8 cellular contexts compared by ENCODE assay signal in genomic region chr11:819943-820649, GRCh38. TPM values are rescaled to one million over a fixed set of nuclear protein-coding genes. Genes with fewer than 3 reads are reported as not detected.
DNase-seq lines count a peak whose midpoint lies in the region; ATAC-seq, FAIRE-seq and TF ChIP-seq lines count a peak whose summit lies in the region.

No MANE protein-coding gene starts in this region.

- no peak for FAIRE-seq in kidney (lab: Jason Lieb, UNC)

- no peak for TF ChIP-seq CTCF in kidney (IDR thresholded peaks at IDR 0.05; ENCODE audit: borderline replicate concordance, extremely low read depth, insufficient read depth)

- H3K9me3 ChIP-seq in kidney (ENCODE audit: control insufficient read depth in 1 of 2, low read length in 2 of 2) = no peaks in the 10 kb centered on the region

- peaks cover 22 to 26% of the 10 kb centered on the region in 2 donors for H3K4me1 ChIP-seq in kidney (ENCODE audit: control insufficient read depth in 1 of 2, insufficient read depth in 1 of 2, low read depth in 1 of 2, low read length in 2 of 2)

- peak overlapping the region; percentile 86 for H3K27ac ChIP-seq in caudate nucleus (ENCODE audit: low read depth, low read length)
- H3K27ac ChIP-seq in kidney (ENCODE audit: low read depth in 2 of 2, low read length in 2 of 2) = peak overlapping the region; percentile 91 to 92

- peak overlapping the region; percentile 78 to 84 for H3K4me3 ChIP-seq in kidney (ENCODE audit: low read length in 2 of 2)

- peak; percentile 74 for DNase-seq in NCI-H1436 (lab: John Stamatoyannopoulos, UW)
- DNase-seq in NCI-H1436 treated with DMSO at 0.1 percent for 48 hours (lab: John Stamatoyannopoulos, UW) = no peak
- DNase-seq in NCI-H2227 (lab: John Stamatoyannopoulos, UW; ENCODE audit: unreplicated experiment) = peak; percentile 86
- peak; percentile 84 to 96 (median 90) for DNase-seq in activated CD4-positive, CD25-positive, alpha-beta regulatory T cell (lab: John Stamatoyannopoulos, UW)
- peak in 46 of 61 donors; percentile 27 to 81 (median 61) for DNase-seq in caudate nucleus (lab: John Stamatoyannopoulos, UW)
- DNase-seq in kidney = peak; percentile 97
- DNase-seq in stimulated activated CD4-positive, alpha-beta T cell treated with anti-CD3 and anti-CD28 coated beads, Interleukin-15, amount 100 ng/mL, for 24 hours = peak; percentile 97

- H3K36me3 ChIP-seq in kidney (ENCODE audit: control insufficient read depth in 1 of 2, insufficient read depth in 2 of 2, low read length in 2 of 2) = peaks cover 0 to 4% of the 10 kb centered on the region in 2 donors

- intact Hi-C loops in kidney (cut with DNase I) = no loop called here

- peak; percentile 49 for ATAC-seq in HG03025 (IDR thresholded peaks at IDR 0.05; ENCODE audit: low FRiP score, unreplicated experiment)

- peak overlapping the region; percentile 20 to 82 for H3K9ac ChIP-seq in kidney (ENCODE audit: low read length in 2 of 2)

RNA-seq across cellular contexts. Expression of gene PNPLA2, which starts 1.4 kb away (rescaled TPM):
- total RNA-seq in kidney = 173 TPM
- polyA plus RNA-seq in kidney (ENCODE audit: insufficient read depth, low read depth, low replicate concordance) = 67.9 TPM

RNA-seq across cellular contexts. Expression of gene CRACR2B, which starts 7.6 kb away (rescaled TPM):
- 22.6 TPM for total RNA-seq in kidney
- 16.5 TPM for polyA plus RNA-seq in kidney (ENCODE audit: insufficient read depth, low read depth, low replicate concordance)

RNA-seq across cellular contexts. Expression of gene RPLP2, which starts 10.3 kb away (rescaled TPM):
- 1,544 TPM for total RNA-seq in kidney
- 1,997 TPM for polyA plus RNA-seq in kidney (ENCODE audit: insufficient read depth, low read depth, low replicate concordance)

RNA-seq across cellular contexts. Expression of gene CD151, which starts 12.7 kb away (rescaled TPM):
- 476 TPM for total RNA-seq in kidney
- 379 TPM for polyA plus RNA-seq in kidney (ENCODE audit: insufficient read depth, low read depth, low replicate concordance)

RNA-seq across cellular contexts. Expression of gene PIDD1, which starts 15.1 kb away (rescaled TPM):
- total RNA-seq in kidney = 16.5 TPM
- polyA plus RNA-seq in kidney (ENCODE audit: insufficient read depth, low read depth, low replicate concordance) = 9.1 TPM
